ENCODE assay signal across 15 cellular contexts in genomic region chr16:15953477-15953876, GRCh38. TPM values are rescaled to one million over a fixed set of nuclear protein-coding genes. Genes with fewer than 3 reads are reported as not detected.
DNase-seq lines count a peak whose midpoint lies in the region; ATAC-seq and TF ChIP-seq lines count a peak whose summit lies in the region.
"Had no signal": no experiment of that assay in that cellular context is flagged by ENCODE, and none has a peak within 500 bp of the region (broad histone marks: within the 10 kb centered on the region; RNA-seq: fewer than 3 reads in every experiment).

No MANE protein-coding gene starts in this region.

- peak overlapping the region; percentile 92 for H3K4me3 Mint-ChIP-seq in stimulated activated naive CD8-positive, alpha-beta T cell treated with anti-CD3 and anti-CD28 coated beads, Interleukin-15, Interleukin-2, amounts not matched to agents 100 ng/mL and 50 ng/mL, for 24 hours
- H3K4me3 Mint-ChIP-seq in activated B cell treated with CpG ODN at 0.5 μM for 24 hours (no peak overlapping the region), endodermal cell (no peak overlapping the region)

- H3K27me3 ChIP-seq in endodermal cell (ENCODE audit: control insufficient read depth, insufficient read depth, low read length, poor library complexity, severe bottlenecking), result no peaks in the 10 kb centered on the region
- H3K27me3 ChIP-seq: neutrophil, suprapubic skin had no signal

- 91 to 95% methylated on average over 8 of the region's 8 CpGs for WGBS in endodermal cell (ENCODE audit: insufficient coverage in 1 of 2, insufficient read length in 1 of 2), 2 experiments

- no peak overlapping the region for H3K4me3 ChIP-seq in endodermal cell (ENCODE audit: low read length)
- H3K4me3 ChIP-seq: suprapubic skin had no signal

- no peaks in the 10 kb centered on the region for H3K9me3 ChIP-seq in endodermal cell (ENCODE audit: control insufficient read depth, low read length)
- H3K9me3 ChIP-seq: neutrophil, suprapubic skin had no signal

- no peaks in the 10 kb centered on the region for H3K36me3 ChIP-seq in endodermal cell (ENCODE audit: control insufficient read depth, insufficient read depth, low read length)
- H3K36me3 ChIP-seq: neutrophil, suprapubic skin had no signal

- no peak overlapping the region for H3K9ac ChIP-seq in endodermal cell (ENCODE audit: extremely low read depth, low read length, poor library complexity, severe bottlenecking)

- no peak for ATAC-seq in stimulated activated naive CD8-positive, alpha-beta T cell treated with anti-CD3 and anti-CD28 coated beads, Interleukin-15, Interleukin-2, amounts not matched to agents 100 U/mL and 50 U/mL, for 24 hours
- no peak for ATAC-seq in activated B cell treated with CpG ODN at 0.5 μM for 24 hours (ENCODE audit: low read depth)
- ATAC-seq: sciatic nerve had no signal

- intact Hi-C loops in activated B cell treated with CpG ODN at 0.5 μM for 24 hours (cut with micrococcal nuclease), result no loop called here

- no peak for DNase-seq in stimulated activated naive CD8-positive, alpha-beta T cell treated with anti-CD3 and anti-CD28 coated beads, Interleukin-15, Interleukin-2, amounts not matched to agents 100 U/mL and 50 U/mL, for 24 hours
- DNase-seq in activated B cell treated with CpG ODN at 0.5 μM for 24 hours, result no peak
- no peak for DNase-seq in endodermal cell
- DNase-seq in NCI-H2029 (lab: John Stamatoyannopoulos, UW), result no peak
- no peak for DNase-seq in NCI-H128 (lab: John Stamatoyannopoulos, UW; ENCODE audit: unreplicated experiment)
- DNase-seq in inferior parietal cortex (ENCODE audit: extremely low spot score), result no peak
- DNase-seq: GF-D8; midbrain; NCI-H187; NCI-H510A; stimulated activated CD4-positive, alpha-beta T cell treated with anti-CD3 and anti-CD28 coated beads, Interleukin-1b, Interleukin-23, amount 100 ng/mL, for 48 hours had no signal

- H3K27ac Mint-ChIP-seq in stimulated activated naive CD8-positive, alpha-beta T cell treated with anti-CD3 and anti-CD28 coated beads, Interleukin-15, Interleukin-2, amounts not matched to agents 100 ng/mL and 50 ng/mL, for 24 hours, result peak overlapping the region; percentile 98
- H3K27ac Mint-ChIP-seq in activated B cell treated with CpG ODN at 0.5 μM for 24 hours (peak overlapping the region; percentile 46), endodermal cell (peak overlapping the region; percentile 21)

- peaks cover 3% of the 10 kb centered on the region for H3K4me1 ChIP-seq in endodermal cell (ENCODE audit: control insufficient read depth, insufficient read depth, low read length)

- CTCF ChIA-PET in activated B cell treated with CpG ODN at 0.5 μM for 24 hours (lab: Charles Lee), result no interaction called here

- TF ChIP-seq CTCF in activated B cell treated with CpG ODN at 0.5 μM for 24 hours (IDR thresholded peaks at IDR 0.05) (no peak), endodermal cell (conservative IDR thresholded peaks at IDR 0.05) (no peak)

- POLR2A ChIA-PET in activated B cell treated with CpG ODN at 0.5 μM for 24 hours (lab: Charles Lee), result interaction anchor here (0.5 kb wide), 1 partner anchor 9 kb away, joined by 3 read pairs; no protein-coding TSS in a partner anchor

- peaks cover 84% of the 10 kb centered on the region for H3K4me1 Mint-ChIP-seq in stimulated activated naive CD8-positive, alpha-beta T cell treated with anti-CD3 and anti-CD28 coated beads, Interleukin-15, Interleukin-2, amounts not matched to agents 100 ng/mL and 50 ng/mL, for 24 hours (ENCODE audit: low read depth)
- H3K4me1 Mint-ChIP-seq in activated B cell treated with CpG ODN at 0.5 μM for 24 hours (peaks cover 49% of the 10 kb centered on the region), endodermal cell (peaks cover 24% of the 10 kb centered on the region)

- H3K27ac ChIP-seq in endodermal cell (ENCODE audit: low read depth, low read length), result no peak overlapping the region
- H3K27ac ChIP-seq: neutrophil, suprapubic skin had no signal

- H3K36me3 Mint-ChIP-seq in stimulated activated naive CD8-positive, alpha-beta T cell treated with anti-CD3 and anti-CD28 coated beads, Interleukin-15, Interleukin-2, amounts not matched to agents 100 ng/mL and 50 ng/mL, for 24 hours (ENCODE audit: low read depth), result peaks cover 35% of the 10 kb centered on the region
- H3K36me3 Mint-ChIP-seq in activated B cell treated with CpG ODN at 0.5 μM for 24 hours (ENCODE audit: low read depth), result peaks cover 8% of the 10 kb centered on the region
- peaks cover 6% of the 10 kb centered on the region for H3K36me3 Mint-ChIP-seq in endodermal cell (ENCODE audit: low read depth)

- no peaks in the 10 kb centered on the region for H3K27me3 Mint-ChIP-seq in stimulated activated naive CD8-positive, alpha-beta T cell treated with anti-CD3 and anti-CD28 coated beads, Interleukin-15, Interleukin-2, amounts not matched to agents 100 ng/mL and 50 ng/mL, for 24 hours
- H3K27me3 Mint-ChIP-seq in activated B cell treated with CpG ODN at 0.5 μM for 24 hours (no peaks in the 10 kb centered on the region), endodermal cell (ENCODE audit: insufficient read depth) (no peaks in the 10 kb centered on the region)

- no peaks in the 10 kb centered on the region for H3K9me3 Mint-ChIP-seq in stimulated activated naive CD8-positive, alpha-beta T cell treated with anti-CD3 and anti-CD28 coated beads, Interleukin-15, Interleukin-2, amounts not matched to agents 100 ng/mL and 50 ng/mL, for 24 hours
- no peaks in the 10 kb centered on the region for H3K9me3 Mint-ChIP-seq in activated B cell treated with CpG ODN at 0.5 μM for 24 hours
- no peaks in the 10 kb centered on the region for H3K9me3 Mint-ChIP-seq in endodermal cell

RNA-seq across cellular contexts. Expression of gene ABCC1, which starts 4.1 kb away (rescaled TPM):
- 46.5 and 49.8 TPM in 2 replicates for total RNA-seq in activated B cell treated with CpG ODN at 0.5 μM for 24 hours
- total RNA-seq in endodermal cell, result 10 to 100 TPM; 47.1 to 51.2 TPM
- 32.4 TPM for polyA plus RNA-seq in endodermal cell (2013, experiment 1 of 2)
- 31.2 TPM for polyA plus RNA-seq in endodermal cell (2013, experiment 2 of 2)

Comparison
In these comparisons a context has a peak if more than half of its experiments do, and no peak if none do; other contexts are left out.
1. H3K27ac Mint-ChIP-seq: peak in every context shown above with its lines; median percentile 98 in stimulated activated naive CD8-positive, alpha-beta T cell treated with anti-CD3 and anti-CD28 coated beads, Interleukin-15, Interleukin-2, amounts not matched to agents 100 ng/mL and 50 ng/mL, for 24 hours; 46 in activated B cell treated with CpG ODN at 0.5 μM for 24 hours; 21 in endodermal cell.